Comparison of ENCODE assay signal across 18 cellular contexts in the genomic region with DNA sequence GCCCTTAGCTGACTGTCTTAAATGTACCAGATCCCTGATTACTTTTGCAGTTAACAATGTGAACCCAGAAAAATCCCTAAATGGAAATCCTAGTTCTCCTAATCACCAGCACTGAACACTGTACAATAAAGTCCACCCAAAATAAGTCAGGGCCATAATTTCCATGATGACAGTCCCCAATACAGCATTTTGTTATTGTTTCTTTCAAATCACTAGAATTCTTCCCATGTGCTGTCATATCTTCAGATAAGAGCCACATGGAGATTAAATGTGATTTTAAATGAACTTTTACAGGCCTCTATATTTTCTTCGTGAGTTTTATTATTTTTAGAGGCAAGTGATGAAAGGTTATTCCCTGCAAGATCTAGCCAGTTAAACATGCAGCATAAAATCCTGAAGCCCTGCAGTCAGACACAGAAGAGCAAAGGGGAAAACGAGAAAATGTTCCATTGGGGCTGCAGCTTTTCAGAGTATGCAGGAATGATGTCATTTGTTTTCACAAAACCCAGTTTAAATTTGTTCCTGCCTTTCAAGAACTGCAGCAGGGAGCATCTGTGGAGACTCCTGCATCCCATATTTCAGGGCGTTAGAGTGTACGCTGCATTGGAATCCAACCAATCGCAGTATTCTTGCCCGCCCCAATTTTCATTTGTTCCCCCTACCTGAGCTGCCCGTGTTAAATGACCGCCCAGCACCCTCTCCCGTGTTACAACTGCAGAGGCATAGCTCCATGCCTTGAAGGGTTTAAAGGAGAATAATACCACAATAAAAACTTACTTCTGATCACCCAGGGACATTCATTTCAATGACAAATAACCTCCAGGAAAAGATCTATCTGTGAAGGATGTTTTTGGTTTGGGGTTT.
DNase-seq lines count a peak whose midpoint lies in the region; ATAC-seq and TF ChIP-seq lines count a peak whose summit lies in the region.
"Had no signal": no experiment of that assay in that cellular context is flagged by ENCODE, and none has a peak within 500 bp of the region (broad histone marks: within the 10 kb centered on the region; RNA-seq: fewer than 3 reads in every experiment).

No MANE protein-coding gene starts in this region.

- H3K27me3 ChIP-seq in right atrium auricular region (no peaks in the 10 kb centered on the region), muscle layer of duodenum (ENCODE audit: low read depth, low read length) (no peaks in the 10 kb centered on the region), uterus (no peaks in the 10 kb centered on the region)
- H3K27me3 ChIP-seq: gastrocnemius medialis, ovary had no signal

- H3K36me3 ChIP-seq in right atrium auricular region (no peaks in the 10 kb centered on the region), muscle layer of duodenum (ENCODE audit: control insufficient read depth in 1 of 2, insufficient read depth in 2 of 2, low read length in 2 of 2) (no peaks in the 10 kb centered on the region), uterus (no peaks in the 10 kb centered on the region)
- H3K36me3 ChIP-seq: gastrocnemius medialis, ovary had no signal

- H3K4me3 ChIP-seq in right atrium auricular region = no peak overlapping the region
- H3K4me3 ChIP-seq in muscle layer of duodenum (ENCODE audit: low read depth in 1 of 2, low read length in 2 of 2) = no peak overlapping the region
- no peak overlapping the region for H3K4me3 ChIP-seq in uterus
- H3K4me3 ChIP-seq: gastrocnemius medialis, ovary, SK-N-MC had no signal

- DNase-seq in Right ventricle myocardium superior (no peak), right atrium auricular region (ENCODE audit: low spot score) (no peak), fibroblast of peridontal ligament (ENCODE audit: extremely low read depth) (peak; percentile 26), uterus (no peak), NCI-H2171 treated with DMSO at 0.1 percent for 48 hours (lab: John Stamatoyannopoulos, UW) (no peak), SKM-1 treated with dmso at 0.1 percent for 144 hours (lab: John Stamatoyannopoulos, UW; ENCODE audit: unreplicated experiment) (no peak)
- DNase-seq: activated CD4-positive, alpha-beta T cell treated with anti-CD3 and anti-CD28 coated beads, Interleukin-2, amount 10 ng/mL, durations not matched to agents 24 days and 14 days; C1 segment of cervical spinal cord; caudate nucleus; DMS53; gastrocnemius medialis; NCI-H2081; ovary; stimulated activated CD4-positive, alpha-beta T cell treated with anti-CD3 and anti-CD28 coated beads, Interleukin-12 subunit alpha, Interleukin-12 subunit beta, amount 100 ng/mL, for 4 hours had no signal

- intact Hi-C loops in Right ventricle myocardium superior (cut with DNase I) = no loop called here
- intact Hi-C loops in uterus (cut with DNase I; ENCODE audit: low total_unique reads) = no loop called here

- ATAC-seq in Right ventricle myocardium superior (ENCODE audit: poor library complexity) = peak; percentile 17
- ATAC-seq in HG03439 (IDR thresholded peaks at IDR 0.05; ENCODE audit: unreplicated experiment) = no peak
- ATAC-seq: gastrocnemius medialis; stimulated activated memory B cell treated with anti-CD40 and anti-IgM and Interleukin-4, amounts not matched to agents 10 μg/mL and 1 μg/mL and 100 μg/mL, for 72 hours had no signal

- H3K9me3 ChIP-seq in right atrium auricular region (no peaks in the 10 kb centered on the region), muscle layer of duodenum (ENCODE audit: control insufficient read depth in 1 of 2, low read length in 2 of 2) (no peaks in the 10 kb centered on the region), uterus (no peaks in the 10 kb centered on the region)
- H3K9me3 ChIP-seq: gastrocnemius medialis, ovary had no signal

- TF ChIP-seq POLR2A in uterus (IDR thresholded peaks at IDR 0.05) = no peak

- H3K27ac ChIP-seq in right atrium auricular region (peak overlapping the region in 1 of 2 donors; percentile 45), muscle layer of duodenum (ENCODE audit: low read length) (peak overlapping the region; percentile 29), uterus (peak overlapping the region; percentile 39 to 65)
- H3K27ac ChIP-seq: gastrocnemius medialis, ovary, SK-N-MC had no signal

- H3K4me1 ChIP-seq in right atrium auricular region (peaks cover 0 to 19% of the 10 kb centered on the region in 2 donors), muscle layer of duodenum (ENCODE audit: control insufficient read depth in 1 of 2, insufficient read depth in 2 of 2, low read length in 2 of 2) (peaks cover 0 to 6% of the 10 kb centered on the region in 2 donors), uterus (peaks cover 0 to 4% of the 10 kb centered on the region in 2 donors)
- H3K4me1 ChIP-seq: gastrocnemius medialis had no signal

- TF ChIP-seq CTCF in right atrium auricular region (IDR thresholded peaks at IDR 0.05) (no peak), uterus (IDR thresholded peaks at IDR 0.05) (no peak)
